ENCODE assay signal across 10 cellular contexts in genomic region chr3:185796431-185797107, GRCh38. TPM values are rescaled to one million over a fixed set of nuclear protein-coding genes. Genes with fewer than 3 reads are reported as not detected.
A peak's percentile ranks its signal among the peaks of the same experiment; 100 is the strongest.
DNase-seq lines count a peak whose midpoint lies in the region; ATAC-seq and TF ChIP-seq lines count a peak whose summit lies in the region.
"Had no signal": no experiment of that assay in that cellular context is flagged by ENCODE, and none has a peak within 500 bp of the region (broad histone marks: within the 10 kb centered on the region; RNA-seq: fewer than 3 reads in every experiment).

No MANE protein-coding gene starts in this region.

- H3K36me3 ChIP-seq in Caco-2 (ENCODE audit: control insufficient read depth, insufficient read depth, low read length) (no peaks in the 10 kb centered on the region), HUES48 (ENCODE audit: control insufficient read depth, insufficient read depth, low read length) (no peaks in the 10 kb centered on the region), brain microvascular endothelial cell (replicated peaks) (no peaks in the 10 kb centered on the region), lung (ENCODE audit: control insufficient read depth in 2 of 2, insufficient read depth in 2 of 2, low read length in 2 of 2) (no peaks in the 10 kb centered on the region), BE2C (no peaks in the 10 kb centered on the region), SJCRH30 (no peaks in the 10 kb centered on the region), Karpas-422 (ENCODE audit: insufficient read depth, low read length) (no peaks in the 10 kb centered on the region)

- H3K27ac Mint-ChIP-seq in Caco-2 (ENCODE audit: unreplicated experiment), result peak overlapping the region; percentile 94

- H3K27ac ChIP-seq in HUES48 (ENCODE audit: low read depth, low read length) (peak overlapping the region; percentile 50), brain microvascular endothelial cell (peak overlapping the region; percentile 4), lung (ENCODE audit: low read depth in 1 of 2, low read length in 1 of 2) (no peak overlapping the region), SJCRH30 (no peak overlapping the region), Karpas-422 (ENCODE audit: low read length) (no peak overlapping the region)

- H3K27me3 Mint-ChIP-seq in Caco-2 (ENCODE audit: insufficient read depth, unreplicated experiment), result no peaks in the 10 kb centered on the region

- no peak overlapping the region for H3K4me2 ChIP-seq in Karpas-422 (ENCODE audit: low read depth, low read length, poor library complexity, severe bottlenecking)

- H3K4me1 Mint-ChIP-seq in Caco-2 (ENCODE audit: low read depth, unreplicated experiment), result peaks cover 42% of the 10 kb centered on the region

- H3K9ac ChIP-seq in HUES48 (ENCODE audit: low read depth, low read length) (no peak overlapping the region), Karpas-422 (ENCODE audit: low read length) (no peak overlapping the region)

- peak; percentile 86 for ATAC-seq in lung (ENCODE audit: insufficient read depth, low FRiP score)

- POLR2A ChIA-PET in Caco-2 (lab: Charles Lee), result interaction anchor here (0.6 kb wide), 3 partner anchors 24 to 27 kb away, joined by 3 to 5 read pairs (median 5); no protein-coding TSS in a partner anchor

- peak in 1 of 2 experiments; percentile 54 for DNase-seq in Caco-2
- DNase-seq in brain microvascular endothelial cell, result peak; percentile 71
- DNase-seq in lung (ENCODE audit: low spot score), result peak; percentile 35
- DNase-seq in BE2C, result no peak
- no peak for DNase-seq in islet precursor cell
- DNase-seq in SJCRH30, result no peak
- DNase-seq in Karpas-422, result no peak
- DNase-seq: effector CD4-positive, alpha-beta T cell; NCI-H1694 treated with DMSO at 0.1 percent for 48 hours had no signal

- H2AFZ ChIP-seq in Karpas-422 (ENCODE audit: low read length), result no peak overlapping the region

- no TSS peak for BruUV-seq in Caco-2 (replicated peaks; lab: Mats Ljungman, UMichigan)

- H4K20me1 ChIP-seq in Karpas-422 (ENCODE audit: insufficient read depth, low read depth, low read length), result 0 out of 2 replicates have a peak, but pooled peaks cover 3% of the 10 kb centered on the region

- H3K9me3 Mint-ChIP-seq in Caco-2 (ENCODE audit: unreplicated experiment), result no peaks in the 10 kb centered on the region

- H3K27me3 ChIP-seq in Caco-2 (replicated peaks; ENCODE audit: control insufficient read depth, insufficient read depth, low read length) (no peaks in the 10 kb centered on the region), HUES48 (ENCODE audit: control insufficient read depth, insufficient read depth, low read length) (no peaks in the 10 kb centered on the region), brain microvascular endothelial cell (replicated peaks) (no peaks in the 10 kb centered on the region), lung (ENCODE audit: control insufficient read depth, insufficient read depth) (no peaks in the 10 kb centered on the region), BE2C (peaks cover 21% of the 10 kb centered on the region), SJCRH30 (no peaks in the 10 kb centered on the region; the same call in 1 of the 2 replicates), Karpas-422 (ENCODE audit: low read length) (0 out of 2 replicates have a peak, but pooled peaks cover 3% of the 10 kb centered on the region)

- WGBS in lung, 2 donors, result 48 to 58% methylated on average over 7 of the region's 7 CpGs

- peaks cover 23% of the 10 kb centered on the region for H3K36me3 Mint-ChIP-seq in Caco-2 (ENCODE audit: insufficient read depth, unreplicated experiment)

- TF ChIP-seq CTCF in Caco-2 (IDR thresholded peaks at IDR 0.05; ENCODE audit: insufficient read depth in 1 of 2, low read depth in 1 of 2, low read length in 1 of 2, severe bottlenecking in 1 of 2, unreplicated experiment in 1 of 2) (no peak), brain microvascular endothelial cell (IDR thresholded peaks at IDR 0.05; ENCODE audit: low read depth, low read length, missing control alignments) (no peak), lung (IDR thresholded peaks at IDR 0.05; ENCODE audit: control extremely low read depth, extremely low read depth) (no peak), BE2C (IDR thresholded peaks at IDR 0.05; ENCODE audit: low read depth, low read length) (no peak)

- peak overlapping the region; percentile 45 for H3K4me3 Mint-ChIP-seq in Caco-2 (ENCODE audit: unreplicated experiment)

- H3K9me2 ChIP-seq in Karpas-422 (replicated peaks; ENCODE audit: insufficient read depth, low read length), result no peaks in the 10 kb centered on the region

- in situ Hi-C loops in brain microvascular endothelial cell (cut with HindIII; ENCODE audit: low pct_ligation_motif_present, low sequenced_read_pairs), result no loop called here

- CTCF ChIA-PET in Caco-2 (lab: Charles Lee), result interaction anchor here (0.6 to 1.1 kb wide), 2 partner anchors 27 to 49 kb away, joined by 3 to 4 read pairs; no protein-coding TSS in a partner anchor

- no peaks in the 10 kb centered on the region for H3K79me2 ChIP-seq in Karpas-422 (ENCODE audit: low read length)

- intact Hi-C loops in Caco-2 (cut with micrococcal nuclease; ENCODE audit: unreplicated experiment), result no loop called here

- H3K9me3 ChIP-seq in Caco-2 (no peaks in the 10 kb centered on the region), HUES48 (ENCODE audit: control insufficient read depth, insufficient read depth, low read length) (no peaks in the 10 kb centered on the region), lung (ENCODE audit: control insufficient read depth in 2 of 2, insufficient read depth in 1 of 2, low read length in 1 of 2) (no peaks in the 10 kb centered on the region), BE2C (no peaks in the 10 kb centered on the region), SJCRH30 (replicated peaks) (no peaks in the 10 kb centered on the region), Karpas-422 (ENCODE audit: low read length) (no peaks in the 10 kb centered on the region)

- H3K4me3 ChIP-seq in Caco-2 (ENCODE audit: low read depth, low read length), result no peak overlapping the region
- no peak overlapping the region for H3K4me3 ChIP-seq in HUES48 (ENCODE audit: low read depth, low read length)
- H3K4me3 ChIP-seq in brain microvascular endothelial cell (ENCODE audit: low read depth, low read length), result no peak overlapping the region
- H3K4me3 ChIP-seq in lung, result no peak overlapping the region
- no peak overlapping the region for H3K4me3 ChIP-seq in BE2C (ENCODE audit: low read depth, low read length)
- H3K4me3 ChIP-seq in SJCRH30, result no peak overlapping the region
- no peak overlapping the region for H3K4me3 ChIP-seq in Karpas-422 (ENCODE audit: low read length)

- H3K4me1 ChIP-seq in Caco-2 (peaks cover 52% of the 10 kb centered on the region), HUES48 (ENCODE audit: control insufficient read depth, insufficient read depth, low read length) (peaks cover 21% of the 10 kb centered on the region), lung (ENCODE audit: control insufficient read depth in 2 of 2, insufficient read depth in 2 of 2, low read length in 2 of 2) (peaks cover 3% of the 10 kb centered on the region in 2 donors), BE2C (no peaks in the 10 kb centered on the region), SJCRH30 (no peaks in the 10 kb centered on the region), Karpas-422 (ENCODE audit: low read length) (no peaks in the 10 kb centered on the region)

RNA-seq across cellular contexts. Expression of gene IGF2BP2, which starts 28.3 kb away (rescaled TPM):
- total RNA-seq in Caco-2 (2022) (75.9 and 80.8 TPM in 2 replicates), lung (10 to 100 TPM; 15.6 to 92.6 TPM)
- 1 to 10 TPM; 7.8 to 8.1 TPM for polyA plus RNA-seq in lung
- not detected for polyA plus RNA-seq in BE2C (2012; ENCODE audit: insufficient read depth, insufficient read length, low read depth)
- 45.8 and 50.6 TPM in 2 replicates for total RNA-seq in SJCRH30 (2014; rRNA removed; shearing (Covaris generic))
- 0.18 and 0.67 TPM in 2 replicates for total RNA-seq in Karpas-422 (2014; rRNA removed; shearing (Covaris generic); ENCODE audit: low replicate concordance)

Comparison
In these comparisons a context has a peak if more than half of its experiments do, and no peak if none do; other contexts are left out.
1. DNase-seq: peak in brain microvascular endothelial cell (single experiment) and lung (single experiment); none in BE2C (single experiment), islet precursor cell (single experiment), SJCRH30 (0 of 2) and Karpas-422 (single experiment).
2. H3K27ac ChIP-seq: peak in HUES48 (single experiment) and brain microvascular endothelial cell (single experiment); none in lung (0 of 2), SJCRH30 (single experiment) and Karpas-422 (single experiment).